ENCODE assay signal across 8 cellular contexts in the genomic region with DNA sequence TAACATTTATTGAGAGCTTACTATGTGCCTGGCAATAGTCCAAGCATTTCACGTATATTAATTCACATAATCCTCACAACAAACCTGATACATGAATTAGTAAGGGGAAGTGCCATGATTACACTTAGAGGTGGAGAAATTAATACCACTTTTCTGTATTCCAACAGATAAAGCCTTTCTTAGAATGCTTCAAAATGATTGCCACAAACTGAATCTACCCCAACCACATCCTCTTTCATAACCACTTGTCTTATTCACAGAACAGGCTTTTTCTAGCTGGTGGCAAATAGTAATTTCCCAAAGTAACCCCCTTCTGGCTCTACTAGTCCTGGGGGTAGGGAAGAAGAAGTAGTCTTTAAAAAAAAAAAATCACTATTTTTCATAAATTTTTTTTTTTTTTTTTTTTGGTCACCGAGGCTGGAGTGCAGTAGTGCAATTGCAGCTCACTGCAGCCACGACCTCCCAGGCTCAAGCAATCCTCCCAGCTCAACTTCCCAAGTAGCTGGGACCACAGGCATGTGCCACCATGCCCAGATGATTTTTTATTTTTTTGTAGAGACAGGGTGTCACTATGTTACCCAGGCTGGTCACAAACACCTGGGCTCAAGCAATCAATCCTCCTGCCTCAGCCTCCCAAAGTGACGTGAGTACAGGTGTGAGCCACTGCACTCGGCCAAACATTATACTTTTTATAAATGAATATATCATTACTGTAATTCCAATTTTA. TPM values are rescaled to one million over a fixed set of nuclear protein-coding genes. Genes with fewer than 3 reads are reported as not detected.
DNase-seq lines count a peak whose midpoint lies in the region; ATAC-seq and TF ChIP-seq lines count a peak whose summit lies in the region.
"Had no signal": no experiment of that assay in that cellular context is flagged by ENCODE, and none has a peak within 500 bp of the region (broad histone marks: within the 10 kb centered on the region; RNA-seq: fewer than 3 reads in every experiment).

No MANE protein-coding gene starts in this region.

- DNase-seq in NCI-H226 (peak; percentile 59), NCI-H2081 treated with DMSO at 0.1 percent for 48 hours (lab: John Stamatoyannopoulos, UW) (no peak)
- peak in 7 of 9 donors; percentile 36 to 65 (median 47) for DNase-seq in naive thymus-derived CD4-positive, alpha-beta T cell
- DNase-seq in stimulated activated CD4-positive, alpha-beta T cell treated with anti-CD3 and anti-CD28 coated beads, Interleukin-15, amount 100 ng/mL, for 24 hours, result no peak

- H3K4me1 Mint-ChIP-seq in naive thymus-derived CD4-positive, alpha-beta T cell, result peaks cover 13 to 39% (median 28%) of the 10 kb centered on the region in 7 donors

- H3K4me3 Mint-ChIP-seq in naive thymus-derived CD4-positive, alpha-beta T cell, result peak overlapping the region; percentile 3 to 76 (median 53)

- POLR2A ChIA-PET in naive thymus-derived CD4-positive, alpha-beta T cell (lab: Charles Lee), result interaction anchor here (0.6 to 3.3 kb wide), 4 partner anchors 14 to 57 kb away, joined by 3 to 44 read pairs (median 4); partner anchors contain the start of gene ARID2

- no peak overlapping the region for H3K27ac ChIP-seq in naive thymus-derived CD4-positive, alpha-beta T cell (ENCODE audit: low read depth, low read length)

- peaks cover 25 to 30% of the 10 kb centered on the region in 2 donors for H3K4me1 ChIP-seq in naive thymus-derived CD4-positive, alpha-beta T cell (ENCODE audit: control insufficient read depth in 2 of 2, insufficient read depth in 2 of 2, low read length in 2 of 2)

- intact Hi-C loops in naive thymus-derived CD4-positive, alpha-beta T cell (cut with micrococcal nuclease), result no loop called here

- peaks cover 0 to 5% (median 0%) of the 10 kb centered on the region in 11 donors for H3K9me3 Mint-ChIP-seq in naive thymus-derived CD4-positive, alpha-beta T cell

- H3K4me3 ChIP-seq in naive thymus-derived CD4-positive, alpha-beta T cell (ENCODE audit: low read length), result no peak overlapping the region

- no peaks in the 10 kb centered on the region for H3K9me3 ChIP-seq in naive thymus-derived CD4-positive, alpha-beta T cell (ENCODE audit: control insufficient read depth in 2 of 3, low read length in 3 of 3)

- CTCF ChIA-PET in naive thymus-derived CD4-positive, alpha-beta T cell (lab: Charles Lee), result interaction anchor here (0.6 to 2.6 kb wide), 9 partner anchors 9 to 1361 kb away, joined by 3 to 13 read pairs (median 5); no protein-coding TSS in a partner anchor

- no peaks in the 10 kb centered on the region for H3K36me3 ChIP-seq in naive thymus-derived CD4-positive, alpha-beta T cell (ENCODE audit: control insufficient read depth in 2 of 3, insufficient read depth in 3 of 3, low read length in 3 of 3)

- ATAC-seq in GM18867 (IDR thresholded peaks at IDR 0.05; ENCODE audit: unreplicated experiment) (peak; percentile 54), HG02642 (IDR thresholded peaks at IDR 0.05; ENCODE audit: poor library complexity, unreplicated experiment) (peak; percentile 57), SK-N-SH treated with all-trans-retinoic acid at 6 μM for 48 hours (no peak)
- peak; percentile 79 for ATAC-seq in naive thymus-derived CD4-positive, alpha-beta T cell
- ATAC-seq: Panc1 had no signal

- H3K27ac Mint-ChIP-seq in naive thymus-derived CD4-positive, alpha-beta T cell, result peak overlapping the region in 2 of 9 donors; percentile 0 to 19

- no peaks in the 10 kb centered on the region for H3K27me3 ChIP-seq in naive thymus-derived CD4-positive, alpha-beta T cell (ENCODE audit: control insufficient read depth in 2 of 2, insufficient read depth in 2 of 2, low read length in 2 of 2)

- H3K27me3 Mint-ChIP-seq in naive thymus-derived CD4-positive, alpha-beta T cell, result peaks cover 0 to 7% (median 0%) of the 10 kb centered on the region in 5 donors

- peaks cover 0 to 12% (median 0%) of the 10 kb centered on the region in 5 donors for H3K36me3 Mint-ChIP-seq in naive thymus-derived CD4-positive, alpha-beta T cell

TF ChIP-seq in SK-N-SH treated with all-trans-retinoic acid at 6 μM for 48 hours, 23 proteins besides CTCF, POLR2A, EP300 and RAD21:
- TF ChIP-seq, protein P1, sequence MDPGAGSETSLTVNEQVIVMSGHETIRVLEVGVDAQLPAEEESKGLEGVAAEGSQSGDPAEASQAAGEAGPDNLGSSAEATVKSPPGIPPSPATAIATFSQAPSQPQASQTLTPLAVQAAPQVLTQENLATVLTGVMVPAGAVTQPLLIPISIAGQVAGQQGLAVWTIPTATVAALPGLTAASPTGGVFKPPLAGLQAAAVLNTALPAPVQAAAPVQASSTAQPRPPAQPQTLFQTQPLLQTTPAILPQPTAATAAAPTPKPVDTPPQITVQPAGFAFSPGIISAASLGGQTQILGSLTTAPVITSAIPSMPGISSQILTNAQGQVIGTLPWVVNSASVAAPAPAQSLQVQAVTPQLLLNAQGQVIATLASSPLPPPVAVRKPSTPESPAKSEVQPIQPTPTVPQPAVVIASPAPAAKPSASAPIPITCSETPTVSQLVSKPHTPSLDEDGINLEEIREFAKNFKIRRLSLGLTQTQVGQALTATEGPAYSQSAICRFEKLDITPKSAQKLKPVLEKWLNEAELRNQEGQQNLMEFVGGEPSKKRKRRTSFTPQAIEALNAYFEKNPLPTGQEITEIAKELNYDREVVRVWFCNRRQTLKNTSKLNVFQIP (CRISPR knock-in tag; IDR thresholded peaks at IDR 0.05; ENCODE audit: borderline replicate concordance, low read depth), result no peak
- no peak for TF ChIP-seq OSR1 (CRISPR knock-in tag; IDR thresholded peaks at IDR 0.05)
- no peak for TF ChIP-seq ZNF565 (CRISPR knock-in tag; conservative IDR thresholded peaks at IDR 0.05; ENCODE audit: low read depth)
- TF ChIP-seq CREB5 (CRISPR knock-in tag; IDR thresholded peaks at IDR 0.05; ENCODE audit: low read depth), result no peak
- TF ChIP-seq RARB (CRISPR knock-in tag; IDR thresholded peaks at IDR 0.05), result no peak
- TF ChIP-seq ESRRG (CRISPR knock-in tag; IDR thresholded peaks at IDR 0.05), result no peak
- TF ChIP-seq ZFP30 (CRISPR knock-in tag; IDR thresholded peaks at IDR 0.05), result no peak
- no peak for TF ChIP-seq PPARA (CRISPR knock-in tag; IDR thresholded peaks at IDR 0.05; ENCODE audit: borderline replicate concordance)
- TF ChIP-seq ISL1 (CRISPR knock-in tag; IDR thresholded peaks at IDR 0.05), result no peak
- no peak for TF ChIP-seq BACH2 (CRISPR knock-in tag; IDR thresholded peaks at IDR 0.05; ENCODE audit: borderline replicate concordance)
- TF ChIP-seq, protein P2, sequence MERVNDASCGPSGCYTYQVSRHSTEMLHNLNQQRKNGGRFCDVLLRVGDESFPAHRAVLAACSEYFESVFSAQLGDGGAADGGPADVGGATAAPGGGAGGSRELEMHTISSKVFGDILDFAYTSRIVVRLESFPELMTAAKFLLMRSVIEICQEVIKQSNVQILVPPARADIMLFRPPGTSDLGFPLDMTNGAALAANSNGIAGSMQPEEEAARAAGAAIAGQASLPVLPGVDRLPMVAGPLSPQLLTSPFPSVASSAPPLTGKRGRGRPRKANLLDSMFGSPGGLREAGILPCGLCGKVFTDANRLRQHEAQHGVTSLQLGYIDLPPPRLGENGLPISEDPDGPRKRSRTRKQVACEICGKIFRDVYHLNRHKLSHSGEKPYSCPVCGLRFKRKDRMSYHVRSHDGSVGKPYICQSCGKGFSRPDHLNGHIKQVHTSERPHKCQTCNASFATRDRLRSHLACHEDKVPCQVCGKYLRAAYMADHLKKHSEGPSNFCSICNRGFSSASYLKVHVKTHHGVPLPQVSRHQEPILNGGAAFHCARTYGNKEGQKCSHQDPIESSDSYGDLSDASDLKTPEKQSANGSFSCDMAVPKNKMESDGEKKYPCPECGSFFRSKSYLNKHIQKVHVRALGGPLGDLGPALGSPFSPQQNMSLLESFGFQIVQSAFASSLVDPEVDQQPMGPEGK (CRISPR knock-in tag; IDR thresholded peaks at IDR 0.05; ENCODE audit: borderline replicate concordance), result no peak
- no peak for TF ChIP-seq ZFP3 (CRISPR knock-in tag; IDR thresholded peaks at IDR 0.05)
- no peak for TF ChIP-seq TCF4 (CRISPR knock-in tag; IDR thresholded peaks at IDR 0.05; ENCODE audit: borderline replicate concordance)
- TF ChIP-seq GLIS3 (CRISPR knock-in tag; IDR thresholded peaks at IDR 0.05), result no peak
- TF ChIP-seq ARNTL (CRISPR knock-in tag; IDR thresholded peaks at IDR 0.05; ENCODE audit: borderline replicate concordance, low read depth), result no peak
- TF ChIP-seq TOX (CRISPR knock-in tag; IDR thresholded peaks at IDR 0.05; ENCODE audit: borderline replicate concordance), result no peak
TF ChIP-seq in SK-N-SH treated with all-trans-retinoic acid at 6 μM for 48 hours: peak in this region for 0.

RNA-seq across cellular contexts. Expression of gene ARID2, which starts 59.0 kb away (rescaled TPM):
- total RNA-seq in naive thymus-derived CD4-positive, alpha-beta T cell, result 10 to 100 TPM; 46.0 to 61.0 (median 50.8) TPM
- polyA plus RNA-seq in naive thymus-derived CD4-positive, alpha-beta T cell, result 10 to 100 TPM; 11.7 to 15.6 TPM

Comparison
In these comparisons a context has a peak if more than half of its experiments do, and no peak if none do; other contexts are left out.
1. DNase-seq: peak in NCI-H226 (single experiment) and naive thymus-derived CD4-positive, alpha-beta T cell (7 of 9); none in stimulated activated CD4-positive, alpha-beta T cell treated with anti-CD3 and anti-CD28 coated beads, Interleukin-15, amount 100 ng/mL, for 24 hours (single experiment) and NCI-H2081 treated with DMSO at 0.1 percent for 48 hours (single experiment).